ENCODE assay signal across 1 cellular context in the genomic region with DNA sequence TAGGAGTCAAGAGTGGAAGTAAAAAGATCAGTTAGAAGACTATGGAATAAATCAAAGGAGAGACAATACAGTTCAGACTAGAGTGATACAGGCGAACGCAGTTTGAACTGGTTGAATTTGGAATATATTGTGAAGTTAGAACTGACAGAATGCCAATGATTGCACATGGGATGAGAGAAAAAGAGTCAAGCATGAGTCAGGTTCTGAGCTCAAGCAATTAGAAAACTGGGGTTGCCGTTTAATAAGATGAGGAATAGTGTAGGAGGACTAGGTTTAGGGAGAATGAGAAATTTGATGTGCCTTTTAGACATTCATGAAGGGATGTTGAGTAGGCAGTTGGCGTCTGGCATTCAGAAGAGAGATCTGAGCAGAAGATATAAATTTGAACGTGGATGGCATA.
TF ChIP-seq lines count a peak whose summit lies in the region.

No MANE protein-coding gene starts in this region.

TF ChIP-seq in HepG2, 621 proteins besides CTCF, POLR2A, EP300 and RAD21 (continued from another document):
- TF ChIP-seq HINFP (CRISPR knock-in tag; IDR thresholded peaks at IDR 0.05; ENCODE audit: low read depth) (no peak), ZNF543 (CRISPR knock-in tag; IDR thresholded peaks at IDR 0.05) (no peak), IKZF1 (IDR thresholded peaks at IDR 0.05) (no peak), ZNF678 (CRISPR knock-in tag; IDR thresholded peaks at IDR 0.05) (no peak), SMAD3 (CRISPR knock-in tag; IDR thresholded peaks at IDR 0.05) (no peak), BCLAF1 (IDR thresholded peaks at IDR 0.05) (no peak), ZNF441 (CRISPR knock-in tag; IDR thresholded peaks at IDR 0.05; ENCODE audit: borderline replicate concordance) (no peak), ZNF562 (CRISPR knock-in tag; IDR thresholded peaks at IDR 0.05; ENCODE audit: borderline replicate concordance) (no peak), TCF7 (IDR thresholded peaks at IDR 0.05; ENCODE audit: low read depth) (no peak), MXD1 (CRISPR knock-in tag; IDR thresholded peaks at IDR 0.05) (no peak), TFDP2 (CRISPR knock-in tag; IDR thresholded peaks at IDR 0.05) (no peak), ZBTB1 (CRISPR knock-in tag; IDR thresholded peaks at IDR 0.05; ENCODE audit: borderline replicate concordance) (no peak), ZNF672 (CRISPR knock-in tag; IDR thresholded peaks at IDR 0.05) (no peak)
